In the genomic region with DNA sequence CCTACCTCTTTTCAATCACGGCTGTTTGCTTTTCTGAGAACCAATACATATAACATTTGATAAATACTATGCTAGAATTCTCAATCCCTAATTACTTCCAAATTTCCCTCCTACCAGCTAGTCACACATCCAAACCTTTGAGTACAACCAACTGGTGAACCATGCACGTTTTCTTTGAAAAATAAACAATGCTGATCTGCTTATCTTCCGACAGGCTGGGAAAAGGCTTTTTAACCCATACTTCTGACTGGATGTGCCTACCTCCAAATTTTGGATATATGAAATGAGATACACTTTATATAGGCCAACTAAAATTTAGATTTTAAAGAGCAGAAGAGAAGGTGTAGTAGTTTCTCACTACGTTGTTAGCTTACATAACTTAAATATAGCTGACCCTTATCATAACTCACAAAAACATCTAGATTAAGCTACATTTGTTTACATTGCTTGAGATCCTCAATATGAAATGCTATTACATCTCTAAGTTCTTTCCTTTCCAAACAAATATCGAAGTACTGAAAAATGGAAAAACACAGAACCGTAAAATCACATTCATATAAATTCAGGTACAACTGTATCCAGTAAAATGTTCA, we compare ENCODE assay signal across 9 cellular contexts. TPM values are rescaled to one million over a fixed set of nuclear protein-coding genes. Genes with fewer than 3 reads are reported as not detected.
DNase-seq lines count a peak whose midpoint lies in the region; ATAC-seq and TF ChIP-seq lines count a peak whose summit lies in the region.
"Had no signal": no experiment of that assay in that cellular context is flagged by ENCODE, and none has a peak within 500 bp of the region (broad histone marks: within the 10 kb centered on the region; RNA-seq: fewer than 3 reads in every experiment).

No MANE protein-coding gene starts in this region.

- peaks cover 71% of the 10 kb centered on the region for H3K79me2 ChIP-seq in SK-N-SH (ENCODE audit: insufficient read depth)

- intact Hi-C loops in activated T-helper 1 cell treated with anti-CD3 and anti-CD28 coated beads, Interleukin-12 subunit alpha, Interleukin-12 subunit beta, Interleukin-2, Interleukin-4 antibody, amounts not matched to agents 30 ng/mL and 10 ng/mL and 1 ng/mL, durations not matched to agents 14 hours and 24 hours and 36 hours (cut with micrococcal nuclease): loop anchor here (5.0 kb wide), 2 partner anchors 279 to 379 kb away; no protein-coding TSS in a partner anchor

- no peaks in the 10 kb centered on the region for H3K27me3 Mint-ChIP-seq in activated T-helper 1 cell treated with anti-CD3 and anti-CD28 coated beads, Interleukin-12 subunit alpha, Interleukin-12 subunit beta, Interleukin-2, Interleukin-4 antibody, amounts not matched to agents 30 ng/mL and 10 ng/mL and 1 ng/mL, durations not matched to agents 14 hours and 24 hours and 36 hours (ENCODE audit: insufficient read depth)

- peak overlapping the region; percentile 80 for H3K27ac Mint-ChIP-seq in activated T-helper 1 cell treated with anti-CD3 and anti-CD28 coated beads, Interleukin-12 subunit alpha, Interleukin-12 subunit beta, Interleukin-2, Interleukin-4 antibody, amounts not matched to agents 30 ng/mL and 10 ng/mL and 1 ng/mL, durations not matched to agents 14 hours and 24 hours and 36 hours

- peaks cover 38% of the 10 kb centered on the region for H3K36me3 Mint-ChIP-seq in activated T-helper 1 cell treated with anti-CD3 and anti-CD28 coated beads, Interleukin-12 subunit alpha, Interleukin-12 subunit beta, Interleukin-2, Interleukin-4 antibody, amounts not matched to agents 30 ng/mL and 10 ng/mL and 1 ng/mL, durations not matched to agents 14 hours and 24 hours and 36 hours (ENCODE audit: low read depth)

- H3K36me3 ChIP-seq in SK-N-SH (replicated peaks in 1 of 2; ENCODE audit: control insufficient read depth in 1 of 2, insufficient read depth in 2 of 2, low read length in 1 of 2) (peaks cover 16 to 27% of the 10 kb centered on the region in 2 experiments), iPS-20b (ENCODE audit: insufficient read depth, low read depth, low read length) (no peaks in the 10 kb centered on the region), stomach smooth muscle (ENCODE audit: control insufficient read depth in 2 of 2, insufficient read depth in 2 of 2, low read length in 2 of 2) (peaks cover 4 to 13% of the 10 kb centered on the region in 2 donors)

- H3K27me3 ChIP-seq in SK-N-SH (ENCODE audit: insufficient read depth) (no peaks in the 10 kb centered on the region), iPS-20b (ENCODE audit: insufficient read depth, low read length) (peaks cover 41% of the 10 kb centered on the region), stomach smooth muscle (ENCODE audit: control insufficient read depth in 1 of 2, insufficient read depth in 2 of 2, low read length in 2 of 2) (no peaks in the 10 kb centered on the region)

- ATAC-seq in SK-N-SH treated with all-trans-retinoic acid at 6 μM for 48 hours: no peak
- no peak for ATAC-seq in GM18873 (IDR thresholded peaks at IDR 0.05; ENCODE audit: low FRiP score, unreplicated experiment)
- ATAC-seq: left colon had no signal

- H3K4me3 ChIP-seq in SK-N-SH (ENCODE audit: low read depth in 2 of 2, low read length in 1 of 2): peak overlapping the region; percentile 83 to 90; a peak in 2 of 4 replicates
- peak overlapping the region; percentile 80 for H3K4me3 ChIP-seq in iPS-20b (ENCODE audit: low read length)
- peak overlapping the region; percentile 87 to 89 for H3K4me3 ChIP-seq in stomach smooth muscle (ENCODE audit: low read length in 2 of 2)

- no peak for TF ChIP-seq RAD21 in SK-N-SH (IDR thresholded peaks at IDR 0.05; ENCODE audit: low read length)

- H3K4me1 ChIP-seq in SK-N-SH (ENCODE audit: control insufficient read depth in 1 of 2, insufficient read depth in 2 of 2, low read depth in 1 of 2, low read length in 1 of 2) (peaks cover 9 to 19% of the 10 kb centered on the region in 2 experiments), iPS-20b (ENCODE audit: insufficient read depth, low read length) (peaks cover 51% of the 10 kb centered on the region), stomach smooth muscle (ENCODE audit: control insufficient read depth, insufficient read depth, low read length) (peaks cover 9% of the 10 kb centered on the region)

- no peaks in the 10 kb centered on the region for H3K9me2 ChIP-seq in SK-N-SH

- no peak for TF ChIP-seq CTCF in SK-N-SH (IDR thresholded peaks at IDR 0.05)

- DNase-seq in SK-N-SH: no peak
- DNase-seq in activated T-helper 1 cell treated with anti-CD3 and anti-CD28 coated beads, Interleukin-12 subunit alpha, Interleukin-12 subunit beta, Interleukin-2, Interleukin-4 antibody, amounts not matched to agents 30 ng/mL and 10 ng/mL and 1 ng/mL, durations not matched to agents 14 hours and 24 hours and 36 hours (ENCODE audit: low spot score): no peak
- DNase-seq in stimulated activated CD4-positive, alpha-beta T cell treated with anti-CD3 and anti-CD28 coated beads, Interleukin-2, amount 100 ng/mL, for 48 hours: no peak
- no peak for DNase-seq in NCI-H2107 treated with DMSO at 0.1 percent for 48 hours (lab: John Stamatoyannopoulos, UW; ENCODE audit: unreplicated experiment)
- DNase-seq: left colon had no signal

- peaks cover 58% of the 10 kb centered on the region for H4K20me1 ChIP-seq in SK-N-SH (ENCODE audit: insufficient read depth)

- H3F3A ChIP-seq in SK-N-SH (replicated peaks; ENCODE audit: insufficient read depth): peaks cover 17% of the 10 kb centered on the region

- H2AFZ ChIP-seq in SK-N-SH (ENCODE audit: low read depth): no peak overlapping the region

- WGBS in SK-N-SH (ENCODE audit: low lambda C conversion rate): 77% methylated on average over 6 of the region's 6 CpGs

- TF ChIP-seq EP300 in SK-N-SH (IDR thresholded peaks at IDR 0.05; ENCODE audit: borderline replicate concordance in 1 of 2, low read depth in 1 of 2, low read length in 1 of 2): no peak

- peak overlapping the region; percentile 87 for H3K4me2 ChIP-seq in SK-N-SH

- CTCF ChIA-PET in SK-N-SH (lab: Yijun Ruan, JAX): interaction anchor here (1.1 to 1.5 kb wide), 3 partner anchors 295 to 479 kb away, joined by 4 to 6 read pairs (median 4); no protein-coding TSS in a partner anchor

- H3K4me3 Mint-ChIP-seq in activated T-helper 1 cell treated with anti-CD3 and anti-CD28 coated beads, Interleukin-12 subunit alpha, Interleukin-12 subunit beta, Interleukin-2, Interleukin-4 antibody, amounts not matched to agents 30 ng/mL and 10 ng/mL and 1 ng/mL, durations not matched to agents 14 hours and 24 hours and 36 hours: peak overlapping the region; percentile 92

- peaks cover 73% of the 10 kb centered on the region for H3K4me1 Mint-ChIP-seq in activated T-helper 1 cell treated with anti-CD3 and anti-CD28 coated beads, Interleukin-12 subunit alpha, Interleukin-12 subunit beta, Interleukin-2, Interleukin-4 antibody, amounts not matched to agents 30 ng/mL and 10 ng/mL and 1 ng/mL, durations not matched to agents 14 hours and 24 hours and 36 hours (ENCODE audit: low read depth)

- H3K27ac ChIP-seq in SK-N-SH (ENCODE audit: low read depth in 2 of 2, low read length in 1 of 2): no peak overlapping the region
- H3K27ac ChIP-seq in iPS-20b (ENCODE audit: low read length): no peak overlapping the region
- no peak overlapping the region for H3K27ac ChIP-seq in stomach smooth muscle (ENCODE audit: low read length)

- no peaks in the 10 kb centered on the region for H3K9me3 Mint-ChIP-seq in activated T-helper 1 cell treated with anti-CD3 and anti-CD28 coated beads, Interleukin-12 subunit alpha, Interleukin-12 subunit beta, Interleukin-2, Interleukin-4 antibody, amounts not matched to agents 30 ng/mL and 10 ng/mL and 1 ng/mL, durations not matched to agents 14 hours and 24 hours and 36 hours

- 0 out of 2 replicates have a peak, but pooled peaks cover 3% of the 10 kb centered on the region for H3K9me3 ChIP-seq in SK-N-SH
- H3K9me3 ChIP-seq in iPS-20b (ENCODE audit: insufficient read depth, low read depth, low read length): no peaks in the 10 kb centered on the region
- H3K9me3 ChIP-seq in stomach smooth muscle (ENCODE audit: control insufficient read depth in 2 of 2, low read length in 2 of 2): no peaks in the 10 kb centered on the region

- H3K9ac ChIP-seq in SK-N-SH (no peak overlapping the region), iPS-20b (ENCODE audit: low read depth, low read length) (no peak overlapping the region), stomach smooth muscle (ENCODE audit: low read length in 2 of 2) (peak overlapping the region; percentile 37 to 82)

- POLR2A ChIA-PET in SK-N-SH (lab: Yijun Ruan, JAX): no interaction called here

TF ChIP-seq in SK-N-SH, 30 proteins besides CTCF, POLR2A, EP300 and RAD21 (continues in another document):
- TF ChIP-seq POLR2AphosphoS5 (IDR thresholded peaks at IDR 0.05; ENCODE audit: low read depth, low read length): no peak
- no peak for TF ChIP-seq USF2 (IDR thresholded peaks at IDR 0.05; ENCODE audit: borderline replicate concordance, low read depth, low read length)
- no peak for TF ChIP-seq NFIC (IDR thresholded peaks at IDR 0.05; ENCODE audit: borderline replicate concordance)
- no peak for TF ChIP-seq FOSL2 (IDR thresholded peaks at IDR 0.05; ENCODE audit: borderline replicate concordance, low read depth)

TF ChIP-seq in SK-N-SH treated with all-trans-retinoic acid at 6 μM for 48 hours, 23 proteins besides CTCF, POLR2A, EP300 and RAD21 (continues in another document):
- TF ChIP-seq ZFP3 (CRISPR knock-in tag; IDR thresholded peaks at IDR 0.05) (no peak), ISL1 (CRISPR knock-in tag; IDR thresholded peaks at IDR 0.05) (no peak), POU6F1 (CRISPR knock-in tag; IDR thresholded peaks at IDR 0.05; ENCODE audit: borderline replicate concordance, low read depth) (no peak)

RNA-seq across cellular contexts. Expression of gene NR3C1, which starts 2.1 kb away (rescaled TPM):
- polyA plus RNA-seq in SK-N-SH (2012; rRNA removed): 7.1 and 8.2 TPM in 2 replicates
- 9.7 and 9.8 TPM in 2 replicates for polyA plus RNA-seq in SK-N-SH (2012; cell fraction: cytosol; rRNA removed)
- 4.2 and 8.9 TPM in 2 replicates for polyA plus RNA-seq in SK-N-SH (2012; cell fraction: nucleus; rRNA removed)
- 62.7 TPM in 2 replicates for total RNA-seq in activated T-helper 1 cell treated with anti-CD3 and anti-CD28 coated beads, Interleukin-12 subunit alpha, Interleukin-12 subunit beta, Interleukin-2, Interleukin-4 antibody, amounts not matched to agents 30 ng/mL and 10 ng/mL and 1 ng/mL, durations not matched to agents 14 hours and 24 hours and 36 hours

Comparison
In these comparisons a context has a peak if more than half of its experiments do, and no peak if none do; other contexts are left out.
1. H3K9ac ChIP-seq: peak in stomach smooth muscle (2 of 2); none in SK-N-SH (single experiment) and iPS-20b (single experiment).
2. Peak in every context shown above with its lines, with median percentiles within 50 percentile points of each other: H3K4me3 ChIP-seq.